8 cellular contexts compared by ENCODE assay signal in the genomic region with DNA sequence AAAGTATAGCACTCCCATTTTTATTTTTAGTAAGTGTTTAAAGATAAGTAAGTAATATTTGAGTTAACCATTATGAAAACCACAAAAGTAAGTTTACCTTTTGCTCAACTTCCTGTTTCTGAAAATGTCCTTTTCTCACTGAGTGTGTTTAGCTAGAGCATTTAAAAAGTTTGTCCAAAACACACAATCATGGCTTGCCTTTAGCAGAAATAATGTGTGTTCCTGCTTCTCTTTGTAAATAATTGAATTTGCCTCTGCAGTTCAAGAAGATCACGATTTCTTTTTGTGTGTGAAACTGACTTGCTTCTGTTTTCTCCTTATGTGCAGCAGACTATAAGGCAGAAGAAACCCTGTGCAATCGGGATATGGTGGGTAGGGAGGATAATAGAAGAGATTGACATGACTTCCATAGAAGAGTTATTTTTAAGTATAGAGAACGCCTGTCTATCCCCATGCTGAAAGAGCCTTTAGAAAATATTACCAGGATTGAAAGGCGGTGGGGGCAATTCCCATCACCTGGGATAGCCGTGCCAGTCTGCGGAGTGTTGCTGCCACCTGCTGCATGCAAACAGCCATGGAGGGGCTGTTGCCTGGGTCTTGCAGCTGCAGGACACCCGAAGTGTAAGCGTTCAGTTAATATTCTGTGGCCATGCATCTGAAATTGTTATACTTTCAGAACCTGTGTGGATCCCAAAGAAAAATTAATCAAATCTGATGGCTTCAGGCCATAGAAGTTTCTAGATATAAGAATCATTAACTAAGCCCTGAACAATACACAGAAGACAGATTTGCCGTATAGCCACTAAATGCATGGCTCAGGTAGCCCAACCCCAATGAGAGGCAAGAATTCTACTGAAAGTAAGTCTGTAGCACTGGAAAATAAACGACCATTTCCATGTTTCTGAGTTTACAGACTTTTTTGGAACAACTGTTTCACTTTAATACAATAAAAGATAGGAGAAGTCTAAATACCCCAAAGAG. TPM values are rescaled to one million over a fixed set of nuclear protein-coding genes. Genes with fewer than 3 reads are reported as not detected.
DNase-seq lines count a peak whose midpoint lies in the region; ATAC-seq and TF ChIP-seq lines count a peak whose summit lies in the region.

No MANE protein-coding gene starts in this region.

- H3K27ac ChIP-seq in esophagus muscularis mucosa (replicated peaks in 1 of 4) (no peak overlapping the region), upper lobe of right lung (no peak overlapping the region)

- H3K9me3 ChIP-seq in esophagus muscularis mucosa (no peaks in the 10 kb centered on the region), upper lobe of right lung (no peaks in the 10 kb centered on the region)

- TF ChIP-seq EP300 in esophagus muscularis mucosa (IDR thresholded peaks at IDR 0.05): no peak

- H3K27me3 ChIP-seq in esophagus muscularis mucosa: no peaks in the 10 kb centered on the region
- H3K27me3 ChIP-seq in upper lobe of right lung: no peaks in the 10 kb centered on the region

- TF ChIP-seq CTCF in esophagus muscularis mucosa (IDR thresholded peaks at IDR 0.05): peak; percentile 15 to 37 (median 18)
- peak; percentile 72 for TF ChIP-seq CTCF in osteocyte (IDR thresholded peaks at IDR 0.05)
- peak; percentile 69 for TF ChIP-seq CTCF in upper lobe of right lung (IDR thresholded peaks at IDR 0.05)

- H3K4me1 Mint-ChIP-seq in osteocyte (ENCODE audit: unreplicated experiment): peaks cover 23% of the 10 kb centered on the region

- H3K36me3 Mint-ChIP-seq in osteocyte (ENCODE audit: unreplicated experiment): no peaks in the 10 kb centered on the region

- H3K27me3 Mint-ChIP-seq in osteocyte (ENCODE audit: unreplicated experiment): no peaks in the 10 kb centered on the region

- H3K4me3 ChIP-seq in esophagus muscularis mucosa (no peak overlapping the region), upper lobe of right lung (no peak overlapping the region)

- H3K36me3 ChIP-seq in esophagus muscularis mucosa: no peaks in the 10 kb centered on the region
- H3K36me3 ChIP-seq in upper lobe of right lung: no peaks in the 10 kb centered on the region

- TF ChIP-seq POLR2A in esophagus muscularis mucosa (IDR thresholded peaks at IDR 0.05; ENCODE audit: low read depth): no peak

- peak; percentile 48 for ATAC-seq in GM18520 (IDR thresholded peaks at IDR 0.05; ENCODE audit: unreplicated experiment)
- peak; percentile 69 for ATAC-seq in HG03025 (IDR thresholded peaks at IDR 0.05; ENCODE audit: low FRiP score, unreplicated experiment)
- peak; percentile 93 for ATAC-seq in upper lobe of right lung

- H3K9me3 Mint-ChIP-seq in osteocyte (ENCODE audit: unreplicated experiment): no peaks in the 10 kb centered on the region

- no peaks in the 10 kb centered on the region for H3K4me1 ChIP-seq in esophagus muscularis mucosa
- peaks cover 6% of the 10 kb centered on the region for H3K4me1 ChIP-seq in upper lobe of right lung

- no peak overlapping the region for H3K27ac Mint-ChIP-seq in osteocyte (ENCODE audit: unreplicated experiment)

- H3K4me3 Mint-ChIP-seq in osteocyte (ENCODE audit: unreplicated experiment): no peak overlapping the region

- DNase-seq in Ammon's horn (ENCODE audit: low spot score): peak; percentile 72
- peak; percentile 35 for DNase-seq in NCI-H524 treated with DMSO at 0.1 percent for 48 hours (lab: John Stamatoyannopoulos, UW)
- peak; percentile 83 for DNase-seq in activated CD8-positive, alpha-beta memory T cell treated with anti-CD3 and anti-CD28 coated beads for 24 hours
- no peak for DNase-seq in esophagus muscularis mucosa (ENCODE audit: extremely low spot score)
- no peak for DNase-seq in osteocyte (ENCODE audit: extremely low spot score, unreplicated experiment)
- DNase-seq in upper lobe of right lung: peak; percentile 79

- intact Hi-C loops in esophagus muscularis mucosa (cut with DNase I): no loop called here
- intact Hi-C loops in upper lobe of right lung (cut with DNase I): no loop called here

- WGBS in esophagus muscularis mucosa: 38% methylated on average over 9 of the region's 10 CpGs

RNA-seq across cellular contexts. Expression of a gene that starts 2.4 kb away (rescaled TPM):
- total RNA-seq in esophagus muscularis mucosa (1 to 10 TPM in 1 of 4 donors, under 1 TPM in 3; 0.17 to 1.5 (median 0.43) TPM), osteocyte (not detected in 2 replicates), upper lobe of right lung (9.5 TPM)

RNA-seq across cellular contexts. Expression of a gene that starts 55.5 kb away (rescaled TPM):
- total RNA-seq in esophagus muscularis mucosa (under 1 TPM in 1 of 4 donors, not detected in 3; 0.13 TPM), osteocyte (not detected in 2 replicates), upper lobe of right lung (6.4 TPM)

Comparison
In these comparisons a context has a peak if more than half of its experiments do, and no peak if none do; other contexts are left out.
1. DNase-seq: peak in Ammon's horn (single experiment), NCI-H524 treated with DMSO at 0.1 percent for 48 hours (single experiment), activated CD8-positive, alpha-beta memory T cell treated with anti-CD3 and anti-CD28 coated beads for 24 hours (single experiment) and upper lobe of right lung (single experiment); none in esophagus muscularis mucosa (single experiment) and osteocyte (single experiment).
2. CTCF ChIP-seq: peak in every context shown above with its lines; median percentile 72 in osteocyte; 69 in upper lobe of right lung; 18 in esophagus muscularis mucosa.
3. Peak in every context shown above with its lines, with median percentiles within 50 percentile points of each other: ATAC-seq.